Comparison of ENCODE assay signal across 8 cellular contexts in the genomic region with DNA sequence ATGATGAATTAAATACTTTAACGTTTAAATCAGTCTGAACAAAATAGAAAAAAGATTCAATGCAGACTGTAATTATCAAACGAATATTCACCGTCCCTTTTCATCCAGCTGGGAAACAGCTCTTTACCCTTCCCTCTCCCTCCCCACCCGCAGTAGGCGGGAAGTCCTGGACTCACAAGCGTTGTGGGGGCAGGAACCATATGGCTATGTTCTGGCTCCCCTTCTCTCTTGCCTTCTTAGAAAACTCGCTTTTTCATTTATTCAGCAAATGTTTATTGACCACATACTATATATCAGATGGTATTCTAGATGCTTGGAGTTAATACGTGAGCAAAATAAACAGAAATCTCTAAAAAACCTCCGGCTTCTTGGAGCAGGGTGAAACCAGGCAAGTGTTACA. TPM values are rescaled to one million over a fixed set of nuclear protein-coding genes. Genes with fewer than 3 reads are reported as not detected.
DNase-seq lines count a peak whose midpoint lies in the region; ATAC-seq lines count a peak whose summit lies in the region.

No MANE protein-coding gene starts in this region.

- H3K36me3 Mint-ChIP-seq in activated naive CD4-positive, alpha-beta T cell treated with anti-CD3 and anti-CD28 coated beads, Interleukin-2, amount 50 U/mL, for 72 hours, result peaks cover 0 to 10% of the 10 kb centered on the region in 2 donors

- no peak for ATAC-seq in activated naive CD4-positive, alpha-beta T cell treated with anti-CD3 and anti-CD28 coated beads, Interleukin-2, amount 50 U/mL, for 72 hours
- ATAC-seq in GM21576 (IDR thresholded peaks at IDR 0.05; ENCODE audit: unreplicated experiment), result no peak

- H3K27me3 ChIP-seq in layer of hippocampus (ENCODE audit: control insufficient read depth, insufficient read depth, low read length), result no peaks in the 10 kb centered on the region

- H3K9me3 Mint-ChIP-seq in activated naive CD4-positive, alpha-beta T cell treated with anti-CD3 and anti-CD28 coated beads, Interleukin-2, amount 50 U/mL, for 72 hours, result no peaks in the 10 kb centered on the region

- DNase-seq in NCI-H2227 (lab: John Stamatoyannopoulos, UW; ENCODE audit: unreplicated experiment), result peak; percentile 54
- no peak for DNase-seq in NCI-H2227 treated with DMSO at 0.1 percent for 48 hours (lab: John Stamatoyannopoulos, UW)
- DNase-seq in activated naive CD4-positive, alpha-beta T cell treated with anti-CD3 and anti-CD28 coated beads, Interleukin-2, amount 50 U/mL, for 72 hours (ENCODE audit: low spot score in 2 of 2), result no peak
- DNase-seq in substantia nigra (lab: John Stamatoyannopoulos, UW), result peak in 1 of 49 donors; percentile 11
- DNase-seq in H4 (ENCODE audit: low spot score), result no peak
- DNase-seq in NCI-H510A (lab: John Stamatoyannopoulos, UW), result no peak

- H3K27ac ChIP-seq in layer of hippocampus (ENCODE audit: low read depth, low read length) (peak overlapping the region; percentile 93), substantia nigra (ENCODE audit: low read depth, low read length, poor library complexity, severe bottlenecking) (peak overlapping the region; percentile 96)

- peak overlapping the region; percentile 78 to 92 for H3K27ac Mint-ChIP-seq in activated naive CD4-positive, alpha-beta T cell treated with anti-CD3 and anti-CD28 coated beads, Interleukin-2, amount 50 U/mL, for 72 hours

RNA-seq across cellular contexts. Expression of a gene that starts 0.7 kb away (rescaled TPM):
- 10 to 100 TPM; 33.3 to 43.0 TPM for total RNA-seq in activated naive CD4-positive, alpha-beta T cell treated with anti-CD3 and anti-CD28 coated beads, Interleukin-2, amount 50 U/mL, for 72 hours
- 2.5 and 10.0 TPM in 2 replicates for total RNA-seq in H4 (2014; rRNA removed; shearing (Covaris generic))

RNA-seq across cellular contexts. Expression of a gene that starts 25.7 kb away (rescaled TPM):
- 10 to 100 TPM; 22.2 to 34.7 TPM for total RNA-seq in activated naive CD4-positive, alpha-beta T cell treated with anti-CD3 and anti-CD28 coated beads, Interleukin-2, amount 50 U/mL, for 72 hours
- total RNA-seq in H4 (2014; rRNA removed; shearing (Covaris generic)), result 121 and 168 TPM in 2 replicates
